Comparison of ENCODE assay signal across 8 cellular contexts in genomic region chr9:70420267-70421019, GRCh38. TPM values are rescaled to one million over a fixed set of nuclear protein-coding genes. Genes with fewer than 3 reads are reported as not detected.
DNase-seq lines count a peak whose midpoint lies in the region; ATAC-seq and TF ChIP-seq lines count a peak whose summit lies in the region.

No MANE protein-coding gene starts in this region.

- DNase-seq in activated CD4-positive, CD25-positive, alpha-beta regulatory T cell treated with anti-CD3 and anti-CD28 coated beads, Interleukin-2, amount 50 U/mL, for 16 hours (ENCODE audit: low read depth, low spot score): peak; percentile 38
- no peak for DNase-seq in activated CD4-positive, CD25-positive, alpha-beta regulatory T cell treated with anti-CD3 and anti-CD28 coated beads, Interleukin-2, amount 50 U/mL, for 72 hours
- peak; percentile 75 for DNase-seq in NCI-H2081 treated with DMSO at 0.1 percent for 48 hours (lab: John Stamatoyannopoulos, UW)
- DNase-seq in dedifferentiated amniotic fluid mesenchymal stem cell (ENCODE audit: extremely low spot score): peak; percentile 66
- peak; percentile 90 to 97 for DNase-seq in left colon
- DNase-seq in stimulated activated CD4-positive, alpha-beta T cell treated with anti-CD3 and anti-CD28 coated beads, Interleukin-15, amount 100 ng/mL, for 48 hours (ENCODE audit: low read depth in 2 of 2): peak; percentile 39 to 62

- no peak for TF ChIP-seq CTCF in WI38 (IDR thresholded peaks at IDR 0.05; ENCODE audit: low read depth, low read length)

- peak; percentile 24 for ATAC-seq in HG02852 (IDR thresholded peaks at IDR 0.05; ENCODE audit: unreplicated experiment)
- ATAC-seq in left colon: peak; percentile 43

- intact Hi-C loops in left colon (cut with DNase I, micrococcal nuclease): loop anchor here in 1 of 2 donors (10.0 kb wide), 1 partner anchor 64 kb away; no protein-coding TSS in a partner anchor

- peak overlapping the region; percentile 67 for H3K4me3 ChIP-seq in WI38 (ENCODE audit: low read depth, low read length)

RNA-seq across cellular contexts. Expression of gene KLF9, which starts 6.0 kb away (rescaled TPM):
- 10 to 100 TPM; 26.7 to 55.2 TPM for total RNA-seq in left colon
